Comparison of ENCODE assay signal across 7 cellular contexts in the genomic region with DNA sequence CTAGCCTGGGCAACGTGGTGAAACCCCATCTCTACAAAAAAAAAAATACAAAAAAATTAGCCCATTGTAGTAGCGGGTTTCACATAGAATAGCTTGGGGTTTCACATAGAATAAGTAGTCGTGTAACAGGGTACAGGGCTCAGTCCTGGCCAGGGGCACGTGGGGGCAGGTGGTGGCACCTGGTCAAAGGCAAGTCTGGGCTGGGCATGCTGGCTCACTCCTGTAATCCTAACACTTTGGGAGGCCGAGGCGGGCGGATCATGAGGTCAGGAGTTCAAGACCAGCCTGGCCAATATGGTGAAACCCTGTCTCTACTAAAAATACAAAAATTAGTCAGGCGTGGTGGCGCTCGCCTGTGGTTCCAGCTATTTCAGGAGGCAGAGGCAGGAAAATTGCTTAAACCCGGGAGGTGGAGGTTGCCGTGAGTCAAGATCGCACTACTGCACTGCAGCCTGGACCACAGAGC. TPM values are rescaled to one million over a fixed set of nuclear protein-coding genes. Genes with fewer than 3 reads are reported as not detected.
A peak's percentile ranks its signal among the peaks of the same experiment; 100 is the strongest.
DNase-seq lines count a peak whose midpoint lies in the region; ATAC-seq and TF ChIP-seq lines count a peak whose summit lies in the region.
"Not testable (repeated sequence)": the region's sequence is repeated elsewhere in the genome, so short reads cannot be mapped to it uniquely, and the experiment has no call there.

No MANE protein-coding gene starts in this region.

- DNase-seq in SIG-M5 treated with dmso at 0.1 percent for 504 hours (lab: John Stamatoyannopoulos, UW; ENCODE audit: unreplicated experiment): peak; percentile 58
- not testable (repeated sequence) for DNase-seq in activated naive CD8-positive, alpha-beta T cell treated with anti-CD3 and anti-CD28 coated beads for 36 hours; lung (ENCODE audit: low spot score); retinal pigment epithelial cell (ENCODE audit: low read depth)

- TF ChIP-seq CTCF in lung (IDR thresholded peaks at IDR 0.05; ENCODE audit: control extremely low read depth, extremely low read depth); retinal pigment epithelial cell (conservative IDR thresholded peaks at IDR 0.05; ENCODE audit: low read depth, low read length): not testable (repeated sequence)

- peak; percentile 21 for ATAC-seq in GM18867 (IDR thresholded peaks at IDR 0.05; ENCODE audit: unreplicated experiment)
- peak; percentile 12 for ATAC-seq in HG03196 (IDR thresholded peaks at IDR 0.05; ENCODE audit: unreplicated experiment)
- ATAC-seq in lung (ENCODE audit: insufficient read depth, low FRiP score): not testable (repeated sequence)

- not testable (repeated sequence) for H3K36me3 Mint-ChIP-seq in activated naive CD8-positive, alpha-beta T cell treated with anti-CD3 and anti-CD28 coated beads for 36 hours

- H3K4me3 Mint-ChIP-seq in activated naive CD8-positive, alpha-beta T cell treated with anti-CD3 and anti-CD28 coated beads for 36 hours: peak overlapping the region; percentile 89

- H3K9me3 ChIP-seq in esophagus (ENCODE audit: control insufficient read depth in 2 of 2, insufficient read depth in 1 of 2, low read depth in 1 of 2, low read length in 1 of 2); lung (ENCODE audit: control insufficient read depth in 2 of 2, insufficient read depth in 1 of 2, low read length in 1 of 2): not testable (repeated sequence)

- not testable (repeated sequence) for H3K4me1 ChIP-seq in esophagus (ENCODE audit: control insufficient read depth in 2 of 2, insufficient read depth in 2 of 2, low read length in 1 of 2)
- peaks cover 12 to 14% of the 10 kb centered on the region in 2 donors for H3K4me1 ChIP-seq in lung (ENCODE audit: control insufficient read depth in 2 of 2, insufficient read depth in 2 of 2, low read length in 2 of 2)

- H3K27ac ChIP-seq in esophagus (ENCODE audit: low read depth in 2 of 2, low read length in 1 of 2) (peak overlapping the region; percentile 86 to 98), lung (ENCODE audit: low read depth in 1 of 2, low read length in 1 of 2) (peak overlapping the region; percentile 74 to 86)

- H3K27me3 ChIP-seq in esophagus (ENCODE audit: control insufficient read depth in 1 of 2, insufficient read depth in 2 of 2, low read length in 2 of 2); lung (ENCODE audit: control insufficient read depth, insufficient read depth): not testable (repeated sequence)

- peaks cover 36% of the 10 kb centered on the region for H3K4me1 Mint-ChIP-seq in activated naive CD8-positive, alpha-beta T cell treated with anti-CD3 and anti-CD28 coated beads for 36 hours

- H3K27ac Mint-ChIP-seq in activated naive CD8-positive, alpha-beta T cell treated with anti-CD3 and anti-CD28 coated beads for 36 hours: peak overlapping the region; percentile 80

- H3K27me3 Mint-ChIP-seq in activated naive CD8-positive, alpha-beta T cell treated with anti-CD3 and anti-CD28 coated beads for 36 hours: not testable (repeated sequence)

- H3K9me3 Mint-ChIP-seq in activated naive CD8-positive, alpha-beta T cell treated with anti-CD3 and anti-CD28 coated beads for 36 hours: not testable (repeated sequence)

- WGBS in esophagus, 2 donors: 50 to 51% methylated on average over 13 of the region's 13 CpGs
- WGBS in lung, 2 donors: 45 to 59% methylated on average over 13 of the region's 13 CpGs

- H3K36me3 ChIP-seq in esophagus (ENCODE audit: control insufficient read depth in 2 of 2, insufficient read depth in 2 of 2, low read length in 1 of 2); lung (ENCODE audit: control insufficient read depth in 2 of 2, insufficient read depth in 2 of 2, low read length in 2 of 2): not testable (repeated sequence)

- H3K4me3 ChIP-seq in esophagus (ENCODE audit: low read depth in 1 of 2, low read length in 2 of 2): peak overlapping the region in 1 of 2 donors; percentile 97
- not testable (repeated sequence) for H3K4me3 ChIP-seq in lung
- H3K4me3 ChIP-seq in retinal pigment epithelial cell (ENCODE audit: low read length): peak overlapping the region; percentile 29

RNA-seq across cellular contexts. Expression of a gene that starts 0.6 kb away (rescaled TPM):
- total RNA-seq in activated naive CD8-positive, alpha-beta T cell treated with anti-CD3 and anti-CD28 coated beads for 36 hours: 10 to 100 TPM; 93.1 to 97.0 TPM
- polyA plus RNA-seq in esophagus: 100 to 1,000 TPM; 157 to 241 TPM
- 1,000 to 10,000 TPM in 1 of 2 donors, 100 to 1,000 TPM in 1; 697 to 1,496 TPM for total RNA-seq in lung
- 1,000 to 10,000 TPM in 1 of 2 donors, 100 to 1,000 TPM in 1; 496 to 1,828 TPM for polyA plus RNA-seq in lung

Comparison
In these comparisons a context has a peak if more than half of its experiments do, and no peak if none do; other contexts are left out.
1. RNA of a gene that starts 0.6 kb away (total RNA-seq): 697 to 1,496 TPM in lung; 93.1 to 97.0 TPM in activated naive CD8-positive, alpha-beta T cell treated with anti-CD3 and anti-CD28 coated beads for 36 hours; every median in the first group is over 4 times any median in the second.